15 cellular contexts compared by ENCODE assay signal in the genomic region with DNA sequence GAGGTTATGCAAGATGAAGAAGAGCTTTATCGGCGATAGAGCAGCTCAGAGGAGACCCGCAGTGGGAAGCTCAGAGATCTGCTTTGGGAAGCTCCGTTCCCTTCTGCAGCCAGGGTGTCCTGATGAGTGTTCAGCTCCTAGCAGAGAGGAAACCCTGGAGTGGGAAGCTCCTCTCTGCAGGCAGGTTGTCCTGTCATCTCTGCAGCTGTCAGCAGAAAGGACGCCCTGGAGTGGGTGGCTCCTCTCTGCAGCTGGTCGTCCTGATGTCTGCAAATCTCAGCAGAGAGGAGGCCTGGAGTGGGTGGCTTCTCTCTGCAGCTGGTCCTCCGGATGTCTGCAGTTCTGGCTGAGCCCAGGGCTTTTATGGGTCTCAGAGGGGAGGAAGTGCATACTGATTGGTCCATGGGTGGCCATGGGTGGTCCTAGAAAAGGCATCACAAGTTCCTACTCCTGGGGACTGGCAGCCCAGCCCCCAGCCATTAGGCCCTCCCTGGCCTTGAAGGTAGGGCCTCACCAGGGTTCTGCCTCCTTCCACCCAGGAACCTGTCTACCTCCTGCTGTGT.
DNase-seq lines count a peak whose midpoint lies in the region; ATAC-seq and TF ChIP-seq lines count a peak whose summit lies in the region.
"Had no signal": no experiment of that assay in that cellular context is flagged by ENCODE, and none has a peak within 500 bp of the region (broad histone marks: within the 10 kb centered on the region; RNA-seq: fewer than 3 reads in every experiment).

No MANE protein-coding gene starts in this region.

- no peak overlapping the region for H3K9ac ChIP-seq in MM.1S (ENCODE audit: low read length)

- no peaks in the 10 kb centered on the region for H3F3A ChIP-seq in MM.1S (ENCODE audit: insufficient read depth, low read length)

- no peaks in the 10 kb centered on the region for H3K4me1 ChIP-seq in MM.1S (ENCODE audit: low read length)
- H3K4me1 ChIP-seq: testis had no signal

- peak; percentile 38 for ATAC-seq in activated naive CD8-positive, alpha-beta T cell treated with anti-CD3 and anti-CD28 coated beads, Interleukin-2, amount 10 ng/mL, durations not matched to agents 7 days and 5 days (ENCODE audit: low read depth)
- ATAC-seq in activated CD8-positive, alpha-beta T cell treated with anti-CD3 and anti-CD28 coated beads, Interleukin-2, amount 10 ng/mL, durations not matched to agents 7 days and 5 days: no peak
- ATAC-seq: left colon, sciatic nerve had no signal

- peak overlapping the region; percentile 90 for H3K27ac Mint-ChIP-seq in activated naive CD8-positive, alpha-beta T cell treated with anti-CD3 and anti-CD28 coated beads, Interleukin-2, amount 10 ng/mL, durations not matched to agents 7 days and 5 days
- no peak overlapping the region for H3K27ac Mint-ChIP-seq in activated naive CD8-positive, alpha-beta T cell treated with anti-CD3 and anti-CD28 coated beads for 36 hours
- peak overlapping the region; percentile 71 for H3K27ac Mint-ChIP-seq in activated CD8-positive, alpha-beta T cell treated with anti-CD3 and anti-CD28 coated beads, Interleukin-2, amount 10 ng/mL, durations not matched to agents 7 days and 5 days
- H3K27ac Mint-ChIP-seq: brain; natural killer cell treated with Interleukin-12 subunit alpha and Interleukin-12 subunit beta and Interleukin-15 and Interleukin-18, amount 100 ng/mL, for 72 hours had no signal

- no peaks in the 10 kb centered on the region for H3K36me3 ChIP-seq in MM.1S (replicated peaks; ENCODE audit: insufficient read depth, low read length)

- H2AFZ ChIP-seq in MM.1S (ENCODE audit: low read length): no peak overlapping the region

- H3K9me3 ChIP-seq in MM.1S (replicated peaks; ENCODE audit: insufficient read depth, low read length): no peaks in the 10 kb centered on the region
- H3K9me3 ChIP-seq: testis had no signal

- H3K27me3 Mint-ChIP-seq in activated naive CD8-positive, alpha-beta T cell treated with anti-CD3 and anti-CD28 coated beads, Interleukin-2, amount 10 ng/mL, durations not matched to agents 7 days and 5 days: peaks cover 4% of the 10 kb centered on the region
- H3K27me3 Mint-ChIP-seq in activated naive CD8-positive, alpha-beta T cell treated with anti-CD3 and anti-CD28 coated beads for 36 hours: no peaks in the 10 kb centered on the region
- H3K27me3 Mint-ChIP-seq in activated CD8-positive, alpha-beta T cell treated with anti-CD3 and anti-CD28 coated beads, Interleukin-2, amount 10 ng/mL, durations not matched to agents 7 days and 5 days (ENCODE audit: low read depth): peaks cover 3% of the 10 kb centered on the region

- no peaks in the 10 kb centered on the region for H3K9me2 ChIP-seq in MM.1S (replicated peaks; ENCODE audit: insufficient read depth, low read length)

- no peaks in the 10 kb centered on the region for H3K27me3 ChIP-seq in MM.1S (replicated peaks; ENCODE audit: insufficient read depth, low read length)
- H3K27me3 ChIP-seq: testis had no signal

- no peak overlapping the region for H3K4me2 ChIP-seq in MM.1S (ENCODE audit: low read depth, low read length)

- peak overlapping the region; percentile 62 for H3K4me3 Mint-ChIP-seq in activated naive CD8-positive, alpha-beta T cell treated with anti-CD3 and anti-CD28 coated beads, Interleukin-2, amount 10 ng/mL, durations not matched to agents 7 days and 5 days
- no peak overlapping the region for H3K4me3 Mint-ChIP-seq in activated naive CD8-positive, alpha-beta T cell treated with anti-CD3 and anti-CD28 coated beads for 36 hours
- no peak overlapping the region for H3K4me3 Mint-ChIP-seq in activated CD8-positive, alpha-beta T cell treated with anti-CD3 and anti-CD28 coated beads, Interleukin-2, amount 10 ng/mL, durations not matched to agents 7 days and 5 days
- H3K4me3 Mint-ChIP-seq: brain; natural killer cell treated with Interleukin-12 subunit alpha and Interleukin-12 subunit beta and Interleukin-15 and Interleukin-18, amount 100 ng/mL, for 72 hours had no signal

- CTCF ChIA-PET in activated CD8-positive, alpha-beta T cell treated with anti-CD3 and anti-CD28 coated beads, Interleukin-2, amount 10 ng/mL, durations not matched to agents 7 days and 5 days (lab: Charles Lee): interaction anchor here (1.6 kb wide), 1 partner anchor 67 kb away, joined by 5 read pairs; no protein-coding TSS in a partner anchor

- TF ChIP-seq CTCF in MM.1S (IDR thresholded peaks at IDR 0.05; ENCODE audit: low read length): no peak

- no peaks in the 10 kb centered on the region for H3K79me2 ChIP-seq in MM.1S (ENCODE audit: low read length)

- H3K4me1 Mint-ChIP-seq in activated naive CD8-positive, alpha-beta T cell treated with anti-CD3 and anti-CD28 coated beads, Interleukin-2, amount 10 ng/mL, durations not matched to agents 7 days and 5 days: peaks cover 42% of the 10 kb centered on the region
- peaks cover 40% of the 10 kb centered on the region for H3K4me1 Mint-ChIP-seq in activated naive CD8-positive, alpha-beta T cell treated with anti-CD3 and anti-CD28 coated beads for 36 hours
- H3K4me1 Mint-ChIP-seq in activated CD8-positive, alpha-beta T cell treated with anti-CD3 and anti-CD28 coated beads, Interleukin-2, amount 10 ng/mL, durations not matched to agents 7 days and 5 days (ENCODE audit: low read depth): peaks cover 39% of the 10 kb centered on the region

- H3K36me3 Mint-ChIP-seq in activated naive CD8-positive, alpha-beta T cell treated with anti-CD3 and anti-CD28 coated beads, Interleukin-2, amount 10 ng/mL, durations not matched to agents 7 days and 5 days: peaks cover 7% of the 10 kb centered on the region
- peaks cover 2% of the 10 kb centered on the region for H3K36me3 Mint-ChIP-seq in activated naive CD8-positive, alpha-beta T cell treated with anti-CD3 and anti-CD28 coated beads for 36 hours
- H3K36me3 Mint-ChIP-seq in activated CD8-positive, alpha-beta T cell treated with anti-CD3 and anti-CD28 coated beads, Interleukin-2, amount 10 ng/mL, durations not matched to agents 7 days and 5 days (ENCODE audit: low read depth): no peaks in the 10 kb centered on the region
- H3K36me3 Mint-ChIP-seq: brain; natural killer cell treated with Interleukin-12 subunit alpha and Interleukin-12 subunit beta and Interleukin-15 and Interleukin-18, amount 100 ng/mL, for 72 hours had no signal

- no peak overlapping the region for H3K27ac ChIP-seq in MM.1S (ENCODE audit: low read length)
- H3K27ac ChIP-seq: testis had no signal

- DNase-seq in activated naive CD8-positive, alpha-beta T cell treated with anti-CD3 and anti-CD28 coated beads, Interleukin-2, amount 10 ng/mL, durations not matched to agents 7 days and 5 days: no peak
- DNase-seq in activated naive CD8-positive, alpha-beta T cell treated with anti-CD3 and anti-CD28 coated beads for 36 hours: no peak
- DNase-seq in MM.1S (peak; percentile 15), NCI-H82 treated with DMSO at 0.1 percent for 48 hours (lab: John Stamatoyannopoulos, UW; ENCODE audit: unreplicated experiment) (no peak), G401 (ENCODE audit: low spot score) (no peak), DMS79 treated with DMSO at 0.1 percent for 48 hours (lab: John Stamatoyannopoulos, UW) (no peak)
- DNase-seq in activated CD8-positive, alpha-beta T cell treated with anti-CD3 and anti-CD28 coated beads, Interleukin-2, amount 10 ng/mL, durations not matched to agents 7 days and 5 days: peak; percentile 22
- no peak for DNase-seq in stimulated activated CD4-positive, alpha-beta T cell treated with anti-CD3 and anti-CD28 coated beads, Interleukin-1b, Interleukin-23, amount 100 ng/mL, for 48 hours
- DNase-seq: Kasumi-1, left colon, NCI-H524 treated with DMSO at 0.1 percent for 48 hours, testis had no signal

- POLR2A ChIA-PET in activated naive CD8-positive, alpha-beta T cell treated with anti-CD3 and anti-CD28 coated beads, Interleukin-2, amount 10 ng/mL, durations not matched to agents 7 days and 5 days (lab: Charles Lee): interaction anchor here (2.1 kb wide), 1 partner anchor 12 kb away, joined by 8 read pairs; no protein-coding TSS in a partner anchor
- POLR2A ChIA-PET in activated CD8-positive, alpha-beta T cell treated with anti-CD3 and anti-CD28 coated beads, Interleukin-2, amount 10 ng/mL, durations not matched to agents 7 days and 5 days (lab: Charles Lee): no interaction called here

- H3K4me3 ChIP-seq in MM.1S (ENCODE audit: low read length): no peak overlapping the region
- H3K4me3 ChIP-seq: testis had no signal

- no peaks in the 10 kb centered on the region for H4K20me1 ChIP-seq in MM.1S (ENCODE audit: insufficient read depth, low read length)

- peaks cover 2% of the 10 kb centered on the region for H3K9me3 Mint-ChIP-seq in activated naive CD8-positive, alpha-beta T cell treated with anti-CD3 and anti-CD28 coated beads, Interleukin-2, amount 10 ng/mL, durations not matched to agents 7 days and 5 days
- no peaks in the 10 kb centered on the region for H3K9me3 Mint-ChIP-seq in activated naive CD8-positive, alpha-beta T cell treated with anti-CD3 and anti-CD28 coated beads for 36 hours
- H3K9me3 Mint-ChIP-seq in activated CD8-positive, alpha-beta T cell treated with anti-CD3 and anti-CD28 coated beads, Interleukin-2, amount 10 ng/mL, durations not matched to agents 7 days and 5 days (ENCODE audit: insufficient read depth): no peaks in the 10 kb centered on the region
- H3K9me3 Mint-ChIP-seq: brain; natural killer cell treated with Interleukin-12 subunit alpha and Interleukin-12 subunit beta and Interleukin-15 and Interleukin-18, amount 100 ng/mL, for 72 hours had no signal

- in situ Hi-C loops in G401 (cut with HindIII; ENCODE audit: low sequenced_read_pairs): no loop called here

Comparison
In these comparisons a context has a peak if more than half of its experiments do, and no peak if none do; other contexts are left out.
1. DNase-seq: peak in MM.1S (single experiment) and activated CD8-positive, alpha-beta T cell treated with anti-CD3 and anti-CD28 coated beads, Interleukin-2, amount 10 ng/mL, durations not matched to agents 7 days and 5 days (single experiment); none in activated naive CD8-positive, alpha-beta T cell treated with anti-CD3 and anti-CD28 coated beads, Interleukin-2, amount 10 ng/mL, durations not matched to agents 7 days and 5 days (single experiment), activated naive CD8-positive, alpha-beta T cell treated with anti-CD3 and anti-CD28 coated beads for 36 hours (single experiment), NCI-H82 treated with DMSO at 0.1 percent for 48 hours (single experiment), G401 (single experiment), DMS79 treated with DMSO at 0.1 percent for 48 hours (single experiment) and stimulated activated CD4-positive, alpha-beta T cell treated with anti-CD3 and anti-CD28 coated beads, Interleukin-1b, Interleukin-23, amount 100 ng/mL, for 48 hours (single experiment).